In the genomic region with DNA sequence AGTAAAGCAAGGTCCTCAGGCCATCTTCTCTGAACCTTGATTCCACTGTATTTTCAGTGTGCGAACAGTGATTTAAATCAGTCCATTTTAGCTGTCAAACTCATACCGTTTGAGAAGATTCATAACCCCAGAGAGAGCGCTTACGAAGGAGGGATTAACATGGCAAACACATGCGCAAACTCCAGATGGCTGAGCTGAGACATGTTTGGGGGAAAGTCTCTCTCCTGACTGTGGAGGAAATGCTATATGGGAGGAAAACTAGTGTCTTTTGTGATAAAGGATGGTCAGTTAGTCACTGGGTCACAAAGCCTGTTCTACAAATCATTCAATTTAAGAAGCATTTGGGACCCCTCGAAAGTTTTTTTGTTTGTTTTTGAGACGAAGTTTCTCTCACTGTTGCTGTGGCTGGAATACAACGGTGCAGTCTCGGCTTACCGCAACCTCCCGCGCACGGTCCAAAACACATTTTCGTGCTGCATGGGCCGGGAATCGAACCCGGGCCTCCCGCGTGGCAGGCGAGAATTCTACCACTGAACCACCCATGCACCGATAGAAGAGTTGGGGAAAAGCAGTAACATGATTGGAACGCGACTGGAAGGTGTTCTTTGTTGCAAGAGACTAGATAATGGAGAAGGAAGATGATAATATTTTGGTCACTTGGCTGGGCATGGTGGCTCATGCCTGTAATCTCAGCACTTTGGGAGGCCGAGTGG, we compare ENCODE assay signal across 8 cellular contexts. TPM values are rescaled to one million over a fixed set of nuclear protein-coding genes. Genes with fewer than 3 reads are reported as not detected.
DNase-seq lines count a peak whose midpoint lies in the region; ATAC-seq, FAIRE-seq and TF ChIP-seq lines count a peak whose summit lies in the region.

No MANE protein-coding gene starts in this region.

- ATAC-seq in GM18498 (IDR thresholded peaks at IDR 0.05; ENCODE audit: unreplicated experiment) (peak; percentile 51), HG03439 (IDR thresholded peaks at IDR 0.05; ENCODE audit: unreplicated experiment) (peak; percentile 73)

- H3K4me3 ChIP-seq in SJCRH30, result peak overlapping the region; percentile 30
- H3K4me3 ChIP-seq in prostate gland, result no peak overlapping the region

- 31% methylated on average over 24 of the region's 24 CpGs for WGBS in prostate gland

- no peak for TF ChIP-seq POLR2A in prostate gland (IDR thresholded peaks at IDR 0.05)

- FAIRE-seq in frontal cortex (lab: Jason Lieb, UNC), result no peak

- TF ChIP-seq CTCF in prostate gland (IDR thresholded peaks at IDR 0.05), result no peak

- no peak overlapping the region for H3K27ac ChIP-seq in SJCRH30
- H3K27ac ChIP-seq in prostate gland, result no peak overlapping the region

- H3K27me3 ChIP-seq in SJCRH30, result no peaks in the 10 kb centered on the region
- no peaks in the 10 kb centered on the region for H3K27me3 ChIP-seq in prostate gland (replicated peaks; ENCODE audit: insufficient read depth)

- H3K9me3 ChIP-seq in SJCRH30 (replicated peaks) (no peaks in the 10 kb centered on the region; the same call in 1 of the 2 replicates), prostate gland (no peaks in the 10 kb centered on the region)

- intact Hi-C loops in prostate gland (cut with DNase I), result no loop called here

- peak; percentile 77 to 83 for DNase-seq in SJCRH30
- peak; percentile 73 for DNase-seq in astrocyte of the hippocampus (ENCODE audit: low read depth, low spot score)
- DNase-seq in iris pigment epithelial cell (ENCODE audit: low read depth), result peak; percentile 90
- peak in 2 of 3 experiments; percentile 32 to 55 for DNase-seq in stimulated activated CD4-positive, alpha-beta T cell treated with anti-CD3 and anti-CD28 coated beads, TNF-alpha, amount 100 ng/mL, for 24 hours (ENCODE audit: low read depth in 3 of 3)
- no peak for DNase-seq in prostate gland (ENCODE audit: low spot score)
- no peak for DNase-seq in frontal cortex (ENCODE audit: low spot score in 2 of 2)

- H3K36me3 ChIP-seq in SJCRH30, result no peaks in the 10 kb centered on the region
- no peaks in the 10 kb centered on the region for H3K36me3 ChIP-seq in prostate gland

- H3K4me1 ChIP-seq in SJCRH30 (no peaks in the 10 kb centered on the region), prostate gland (replicated peaks) (no peaks in the 10 kb centered on the region)

RNA-seq across cellular contexts. Expression of gene CXADR, which starts 58.4 kb away (rescaled TPM):
- total RNA-seq in SJCRH30 (2014; rRNA removed; shearing (Covaris generic)), result 1.7 and 2.1 TPM in 2 replicates
- total RNA-seq in prostate gland (100 to 1,000 TPM in 1 of 2 donors, 10 to 100 TPM in 1; 93.0 to 127 TPM), frontal cortex (405 TPM)

Comparison
In these comparisons a context has a peak if more than half of its experiments do, and no peak if none do; other contexts are left out.
1. DNase-seq: peak in SJCRH30 (2 of 2), astrocyte of the hippocampus (single experiment), iris pigment epithelial cell (single experiment) and stimulated activated CD4-positive, alpha-beta T cell treated with anti-CD3 and anti-CD28 coated beads, TNF-alpha, amount 100 ng/mL, for 24 hours (2 of 3); none in prostate gland (single experiment) and frontal cortex (0 of 2).
2. RNA of gene CXADR, which starts 58.4 kb away (total RNA-seq): 405 TPM in frontal cortex (single experiment) and 93.0 to 127 TPM in prostate gland; 1.7 to 2.1 TPM in SJCRH30; every median in the first group is over 10 times any median in the second.